ENCODE assay signal across 18 cellular contexts in genomic region chr9:78000221-78000620, GRCh38. TPM values are rescaled to one million over a fixed set of nuclear protein-coding genes. Genes with fewer than 3 reads are reported as not detected.
DNase-seq lines count a peak whose midpoint lies in the region; ATAC-seq, FAIRE-seq and TF ChIP-seq lines count a peak whose summit lies in the region.
"Had no signal": no experiment of that assay in that cellular context is flagged by ENCODE, and none has a peak within 500 bp of the region (broad histone marks: within the 10 kb centered on the region; RNA-seq: fewer than 3 reads in every experiment).

No MANE protein-coding gene starts in this region.

- intact Hi-C loops in activated naive CD4-positive, alpha-beta T cell treated with anti-CD3 and anti-CD28 coated beads for 36 hours (cut with micrococcal nuclease) = loop anchor here (1.0 kb wide), 2 partner anchors 22 to 35 kb away; no protein-coding TSS in a partner anchor

- FAIRE-seq in urothelium cell line (lab: Jason Lieb, UNC) = no peak
- FAIRE-seq: K562 had no signal

- H3K4me3 Mint-ChIP-seq in activated naive CD4-positive, alpha-beta T cell treated with anti-CD3 and anti-CD28 coated beads for 36 hours = no peak overlapping the region
- H3K4me3 Mint-ChIP-seq in activated T-helper 17 cell treated with anti-CD3 and anti-CD28 coated beads, Interleukin-2, amount 50 U/mL, for 72 hours = no peak overlapping the region
- no peak overlapping the region for H3K4me3 Mint-ChIP-seq in stimulated activated effector memory CD8-positive, alpha-beta T cell treated with anti-CD3 and anti-CD28 coated beads, Interleukin-12 subunit alpha, Interleukin-12 subunit beta, amount 100 ng/mL, for 72 hours
- H3K4me3 Mint-ChIP-seq: CD4-positive, alpha-beta T cell; H9 had no signal

- H3K27ac ChIP-seq in HEK293 (ENCODE audit: extremely low read depth, low read depth, low read length) = no peak overlapping the region

- CTCF ChIA-PET in activated naive CD4-positive, alpha-beta T cell treated with anti-CD3 and anti-CD28 coated beads for 36 hours (lab: Charles Lee) = interaction anchor here (1.5 kb wide), 1 partner anchor 22 kb away, joined by 4 read pairs; no protein-coding TSS in a partner anchor
- CTCF ChIA-PET in HEK293 (lab: Yijun Ruan, JAX) = interaction anchor here (0.6 to 1.0 kb wide), 3 partner anchors 35 to 489 kb away, joined by 3 read pairs; no protein-coding TSS in a partner anchor

- H3K27ac Mint-ChIP-seq in activated naive CD4-positive, alpha-beta T cell treated with anti-CD3 and anti-CD28 coated beads for 36 hours = no peak overlapping the region
- H3K27ac Mint-ChIP-seq in activated T-helper 17 cell treated with anti-CD3 and anti-CD28 coated beads, Interleukin-2, amount 50 U/mL, for 72 hours = no peak overlapping the region
- no peak overlapping the region for H3K27ac Mint-ChIP-seq in stimulated activated effector memory CD8-positive, alpha-beta T cell treated with anti-CD3 and anti-CD28 coated beads, Interleukin-12 subunit alpha, Interleukin-12 subunit beta, amount 100 ng/mL, for 72 hours
- H3K27ac Mint-ChIP-seq: CD4-positive, alpha-beta T cell; H9 had no signal

- H3K36me3 ChIP-seq in HEK293 (ENCODE audit: control insufficient read depth in 2 of 2, insufficient read depth in 1 of 2, low read length in 2 of 2) = no peaks in the 10 kb centered on the region
- H3K36me3 ChIP-seq: BE2C had no signal

- no peak overlapping the region for H3K4me3 ChIP-seq in HEK293 (ENCODE audit: low read depth, low read length)
- H3K4me3 ChIP-seq: K562 had no signal

- H3K9me3 ChIP-seq in HEK293 (ENCODE audit: control insufficient read depth, insufficient read depth, low read depth, low read length) = no peaks in the 10 kb centered on the region
- H3K9me3 ChIP-seq: BE2C had no signal

- no peaks in the 10 kb centered on the region for H3K27me3 Mint-ChIP-seq in activated naive CD4-positive, alpha-beta T cell treated with anti-CD3 and anti-CD28 coated beads for 36 hours (ENCODE audit: low read depth)
- H3K27me3 Mint-ChIP-seq in activated T-helper 17 cell treated with anti-CD3 and anti-CD28 coated beads, Interleukin-2, amount 50 U/mL, for 72 hours = no peaks in the 10 kb centered on the region
- H3K27me3 Mint-ChIP-seq: CD4-positive, alpha-beta T cell had no signal

- H3K36me3 Mint-ChIP-seq in activated naive CD4-positive, alpha-beta T cell treated with anti-CD3 and anti-CD28 coated beads for 36 hours (ENCODE audit: low read depth) = peaks cover 8% of the 10 kb centered on the region
- H3K36me3 Mint-ChIP-seq in activated T-helper 17 cell treated with anti-CD3 and anti-CD28 coated beads, Interleukin-2, amount 50 U/mL, for 72 hours (ENCODE audit: low read depth) = peaks cover 16% of the 10 kb centered on the region
- H3K36me3 Mint-ChIP-seq in stimulated activated effector memory CD8-positive, alpha-beta T cell treated with anti-CD3 and anti-CD28 coated beads, Interleukin-12 subunit alpha, Interleukin-12 subunit beta, amount 100 ng/mL, for 72 hours = no peaks in the 10 kb centered on the region

- peak; percentile 28 for DNase-seq in activated naive CD4-positive, alpha-beta T cell treated with anti-CD3 and anti-CD28 coated beads for 36 hours
- no peak for DNase-seq in activated naive CD4-positive, alpha-beta T cell treated with anti-CD3 and anti-CD28 coated beads, Interleukin-2, amount 50 U/mL, for 16 hours
- no peak for DNase-seq in stimulated activated effector memory CD8-positive, alpha-beta T cell treated with anti-CD3 and anti-CD28 coated beads, Interleukin-12 subunit alpha, Interleukin-12 subunit beta, amount 100 ng/mL, for 72 hours (ENCODE audit: low spot score in 2 of 2)
- DNase-seq in urothelium cell line (ENCODE audit: low spot score) = no peak
- DNase-seq: BE2C; Calu3; CD4-positive, alpha-beta T cell; DMS53; H9; MV-4-11; NCI-H187 treated with DMSO at 0.1 percent for 48 hours; NCI-H345; NCI-H526; RPMI8226 had no signal

- H3K4me1 ChIP-seq in HEK293 (ENCODE audit: control insufficient read depth, insufficient read depth, low read length) = peaks cover 26% of the 10 kb centered on the region

- H3K9me3 Mint-ChIP-seq in activated naive CD4-positive, alpha-beta T cell treated with anti-CD3 and anti-CD28 coated beads for 36 hours = no peaks in the 10 kb centered on the region
- H3K9me3 Mint-ChIP-seq in activated T-helper 17 cell treated with anti-CD3 and anti-CD28 coated beads, Interleukin-2, amount 50 U/mL, for 72 hours = no peaks in the 10 kb centered on the region
- no peaks in the 10 kb centered on the region for H3K9me3 Mint-ChIP-seq in stimulated activated effector memory CD8-positive, alpha-beta T cell treated with anti-CD3 and anti-CD28 coated beads, Interleukin-12 subunit alpha, Interleukin-12 subunit beta, amount 100 ng/mL, for 72 hours
- H3K9me3 Mint-ChIP-seq: CD4-positive, alpha-beta T cell; H9 had no signal

- POLR2A ChIA-PET in HEK293 (lab: Yijun Ruan, JAX) = no interaction called here

- TF ChIP-seq CTCF in HEK293 (tag by site-specific recombination; IDR thresholded peaks at IDR 0.05) = no peak

- peak; percentile 68 for ATAC-seq in activated T-helper 17 cell treated with anti-CD3 and anti-CD28 coated beads, Interleukin-2, amount 50 U/mL, for 72 hours (replicated peaks)
- ATAC-seq in stimulated activated effector memory CD8-positive, alpha-beta T cell treated with anti-CD3 and anti-CD28 coated beads, Interleukin-12 subunit alpha, Interleukin-12 subunit beta, amount 100 ng/mL, for 72 hours = peak; percentile 71
- no peak for ATAC-seq in HG03571 (IDR thresholded peaks at IDR 0.05; ENCODE audit: unreplicated experiment)
- ATAC-seq: K562 had no signal

- peaks cover 55% of the 10 kb centered on the region for H3K4me1 Mint-ChIP-seq in activated naive CD4-positive, alpha-beta T cell treated with anti-CD3 and anti-CD28 coated beads for 36 hours (ENCODE audit: low read depth)
- peaks cover 41% of the 10 kb centered on the region for H3K4me1 Mint-ChIP-seq in activated T-helper 17 cell treated with anti-CD3 and anti-CD28 coated beads, Interleukin-2, amount 50 U/mL, for 72 hours
- H3K4me1 Mint-ChIP-seq in stimulated activated effector memory CD8-positive, alpha-beta T cell treated with anti-CD3 and anti-CD28 coated beads, Interleukin-12 subunit alpha, Interleukin-12 subunit beta, amount 100 ng/mL, for 72 hours = peaks cover 24% of the 10 kb centered on the region

TF ChIP-seq in HEK293, 187 proteins besides CTCF, POLR2A, EP300 and RAD21:
- TF ChIP-seq, protein P1, sequence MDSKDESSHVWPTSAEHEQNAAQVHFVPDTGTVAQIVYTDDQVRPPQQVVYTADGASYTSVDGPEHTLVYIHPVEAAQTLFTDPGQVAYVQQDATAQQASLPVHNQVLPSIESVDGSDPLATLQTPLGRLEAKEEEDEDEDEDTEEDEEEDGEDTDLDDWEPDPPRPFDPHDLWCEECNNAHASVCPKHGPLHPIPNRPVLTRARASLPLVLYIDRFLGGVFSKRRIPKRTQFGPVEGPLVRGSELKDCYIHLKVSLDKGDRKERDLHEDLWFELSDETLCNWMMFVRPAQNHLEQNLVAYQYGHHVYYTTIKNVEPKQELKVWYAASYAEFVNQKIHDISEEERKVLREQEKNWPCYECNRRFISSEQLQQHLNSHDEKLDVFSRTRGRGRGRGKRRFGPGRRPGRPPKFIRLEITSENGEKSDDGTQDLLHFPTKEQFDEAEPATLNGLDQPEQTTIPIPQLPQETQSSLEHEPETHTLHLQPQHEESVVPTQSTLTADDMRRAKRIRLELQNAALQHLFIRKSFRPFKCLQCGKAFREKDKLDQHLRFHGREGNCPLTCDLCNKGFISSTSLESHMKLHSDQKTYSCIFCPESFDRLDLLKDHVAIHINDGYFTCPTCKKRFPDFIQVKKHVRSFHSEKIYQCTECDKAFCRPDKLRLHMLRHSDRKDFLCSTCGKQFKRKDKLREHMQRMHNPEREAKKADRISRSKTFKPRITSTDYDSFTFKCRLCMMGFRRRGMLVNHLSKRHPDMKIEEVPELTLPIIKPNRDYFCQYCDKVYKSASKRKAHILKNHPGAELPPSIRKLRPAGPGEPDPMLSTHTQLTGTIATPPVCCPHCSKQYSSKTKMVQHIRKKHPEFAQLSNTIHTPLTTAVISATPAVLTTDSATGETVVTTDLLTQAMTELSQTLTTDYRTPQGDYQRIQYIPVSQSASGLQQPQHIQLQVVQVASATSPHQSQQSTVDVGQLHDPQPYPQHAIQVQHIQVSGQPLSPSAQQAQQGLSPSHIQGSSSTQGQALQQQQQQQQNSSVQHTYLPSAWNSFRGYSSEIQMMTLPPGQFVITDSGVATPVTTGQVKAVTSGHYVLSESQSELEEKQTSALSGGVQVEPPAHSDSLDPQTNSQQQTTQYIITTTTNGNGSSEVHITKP (tag by site-specific recombination; IDR thresholded peaks at IDR 0.05) = peak; percentile 30; the same call in 1 of the 2 replicates
- TF ChIP-seq ZNF391 (tag by site-specific recombination; IDR thresholded peaks at IDR 0.05; ENCODE audit: borderline replicate concordance, low read depth) = no peak

RNA-seq across cellular contexts. Expression of gene GNAQ, which starts 31.4 kb away (rescaled TPM):
- total RNA-seq in activated naive CD4-positive, alpha-beta T cell treated with anti-CD3 and anti-CD28 coated beads for 36 hours = 10 to 100 TPM; 22.4 to 22.7 TPM
- total RNA-seq in activated T-helper 17 cell treated with anti-CD3 and anti-CD28 coated beads, Interleukin-2, amount 50 U/mL, for 72 hours = 10 to 100 TPM; 12.8 to 18.5 TPM
